6 cellular contexts compared by ENCODE assay signal in the genomic region with DNA sequence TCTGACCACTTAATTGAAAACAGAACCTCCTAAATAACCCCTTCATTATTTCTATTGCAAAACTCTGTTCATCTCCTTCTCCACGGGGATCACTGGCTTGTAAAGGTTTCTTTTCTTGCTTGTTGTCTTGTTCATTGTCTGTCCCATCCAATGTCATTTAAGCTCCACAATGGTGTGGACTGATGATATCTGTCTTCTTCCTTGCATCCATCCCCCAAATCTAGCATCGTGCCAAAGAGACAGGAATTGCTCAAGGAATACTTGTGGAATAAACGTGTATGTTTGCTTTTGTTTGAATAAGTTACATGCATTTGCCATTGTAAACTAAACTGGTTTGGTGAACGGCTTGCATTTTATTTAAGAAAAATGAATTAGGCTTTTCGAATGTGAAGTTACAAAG.
DNase-seq lines count a peak whose midpoint lies in the region; ATAC-seq, FAIRE-seq and TF ChIP-seq lines count a peak whose summit lies in the region.
"Not testable (repeated sequence)": the region's sequence is repeated elsewhere in the genome, so short reads cannot be mapped to it uniquely, and the experiment has no call there.

No MANE protein-coding gene starts in this region.

- intact Hi-C loops in sciatic nerve (cut with DNase I) = loop anchor here (10.0 kb wide), 1 partner anchor 1356 kb away; no protein-coding TSS in a partner anchor

- not testable (repeated sequence) for H3K4me3 ChIP-seq in LNCaP clone FGC (ENCODE audit: low read depth, low read length)

- TF ChIP-seq CTCF in D721Med (IDR thresholded peaks at IDR 0.05; ENCODE audit: insufficient read depth, missing control alignments); LNCaP clone FGC (IDR thresholded peaks at IDR 0.05; ENCODE audit: control insufficient read depth, extremely low read depth, insufficient read depth); VCaP (conservative IDR thresholded peaks at IDR 0.05): not testable (repeated sequence)

- FAIRE-seq in D721Med (lab: Jason Lieb, UNC) = peak; percentile 90
- peak; percentile 75 for FAIRE-seq in H54 (lab: Jason Lieb, UNC)
- FAIRE-seq in urothelium cell line (lab: Jason Lieb, UNC) = peak; percentile 27

- DNase-seq in D721Med (ENCODE audit: insufficient read length, low spot score); H54 (ENCODE audit: insufficient read length, low spot score); sciatic nerve (ENCODE audit: low spot score); urothelium cell line (ENCODE audit: low spot score): not testable (repeated sequence)
- DNase-seq in LNCaP clone FGC (ENCODE audit: low read depth) = peak; percentile 73

- peak overlapping the region; percentile 42 for H3K27ac ChIP-seq in VCaP

- not testable (repeated sequence) for TF ChIP-seq POLR2A in H54 (IDR thresholded peaks at IDR 0.05; ENCODE audit: low read depth, low read length)

- peak; percentile 82 for ATAC-seq in sciatic nerve
